In the genomic region with DNA sequence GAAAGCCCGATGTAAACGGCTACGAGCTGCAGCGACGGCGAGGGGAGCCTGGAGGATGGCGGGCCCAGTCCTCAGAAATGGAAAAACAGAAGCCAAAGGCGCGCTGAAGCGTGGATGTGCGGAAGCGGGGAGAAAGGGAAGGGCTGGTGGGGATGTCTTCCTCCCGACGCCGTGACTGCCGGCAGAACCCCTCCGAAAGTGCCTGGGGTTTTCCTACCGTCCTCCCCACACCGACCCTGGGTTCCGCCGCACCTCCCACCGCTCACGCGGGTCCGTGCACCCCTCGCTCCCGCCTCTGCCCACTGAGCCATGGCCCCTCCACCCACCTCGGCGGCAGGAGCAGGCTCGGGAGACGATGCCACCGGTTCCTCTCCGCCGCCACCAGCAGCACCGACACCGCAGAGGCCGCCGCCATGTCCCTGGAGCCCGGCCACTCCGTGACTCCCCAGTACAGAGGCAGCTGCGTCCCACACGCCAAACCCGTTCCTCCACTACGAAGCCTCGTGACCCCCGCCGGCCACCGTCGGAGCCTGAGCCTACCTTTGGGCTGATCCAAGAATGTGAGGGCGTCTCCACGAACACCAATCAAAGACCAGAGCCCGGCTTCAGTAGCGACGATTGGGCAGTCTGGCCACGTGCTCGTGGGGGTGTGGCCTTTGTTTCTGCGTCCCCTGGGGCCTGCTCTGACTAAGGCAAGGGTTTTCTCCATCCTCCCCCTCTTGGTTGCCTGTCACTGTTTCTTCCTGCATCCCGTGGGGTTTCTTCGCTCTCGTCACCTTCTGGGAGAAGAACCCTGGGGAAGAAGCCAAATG, we compare ENCODE assay signal across 1 cellular context.
TF ChIP-seq lines count a peak whose summit lies in the region.

A gene (minus strand): TSS at position 471 of the 812 bp plus-strand sequence. CDS start 56 bp downstream, at position 415.

TF ChIP-seq in HEK293, 187 proteins besides CTCF, POLR2A, EP300 and RAD21 (continued from another document and continues in another):
- TF ChIP-seq, protein P1, sequence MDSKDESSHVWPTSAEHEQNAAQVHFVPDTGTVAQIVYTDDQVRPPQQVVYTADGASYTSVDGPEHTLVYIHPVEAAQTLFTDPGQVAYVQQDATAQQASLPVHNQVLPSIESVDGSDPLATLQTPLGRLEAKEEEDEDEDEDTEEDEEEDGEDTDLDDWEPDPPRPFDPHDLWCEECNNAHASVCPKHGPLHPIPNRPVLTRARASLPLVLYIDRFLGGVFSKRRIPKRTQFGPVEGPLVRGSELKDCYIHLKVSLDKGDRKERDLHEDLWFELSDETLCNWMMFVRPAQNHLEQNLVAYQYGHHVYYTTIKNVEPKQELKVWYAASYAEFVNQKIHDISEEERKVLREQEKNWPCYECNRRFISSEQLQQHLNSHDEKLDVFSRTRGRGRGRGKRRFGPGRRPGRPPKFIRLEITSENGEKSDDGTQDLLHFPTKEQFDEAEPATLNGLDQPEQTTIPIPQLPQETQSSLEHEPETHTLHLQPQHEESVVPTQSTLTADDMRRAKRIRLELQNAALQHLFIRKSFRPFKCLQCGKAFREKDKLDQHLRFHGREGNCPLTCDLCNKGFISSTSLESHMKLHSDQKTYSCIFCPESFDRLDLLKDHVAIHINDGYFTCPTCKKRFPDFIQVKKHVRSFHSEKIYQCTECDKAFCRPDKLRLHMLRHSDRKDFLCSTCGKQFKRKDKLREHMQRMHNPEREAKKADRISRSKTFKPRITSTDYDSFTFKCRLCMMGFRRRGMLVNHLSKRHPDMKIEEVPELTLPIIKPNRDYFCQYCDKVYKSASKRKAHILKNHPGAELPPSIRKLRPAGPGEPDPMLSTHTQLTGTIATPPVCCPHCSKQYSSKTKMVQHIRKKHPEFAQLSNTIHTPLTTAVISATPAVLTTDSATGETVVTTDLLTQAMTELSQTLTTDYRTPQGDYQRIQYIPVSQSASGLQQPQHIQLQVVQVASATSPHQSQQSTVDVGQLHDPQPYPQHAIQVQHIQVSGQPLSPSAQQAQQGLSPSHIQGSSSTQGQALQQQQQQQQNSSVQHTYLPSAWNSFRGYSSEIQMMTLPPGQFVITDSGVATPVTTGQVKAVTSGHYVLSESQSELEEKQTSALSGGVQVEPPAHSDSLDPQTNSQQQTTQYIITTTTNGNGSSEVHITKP (tag by site-specific recombination; IDR thresholded peaks at IDR 0.05), result peak; percentile 92
- TF ChIP-seq, protein P2, sequence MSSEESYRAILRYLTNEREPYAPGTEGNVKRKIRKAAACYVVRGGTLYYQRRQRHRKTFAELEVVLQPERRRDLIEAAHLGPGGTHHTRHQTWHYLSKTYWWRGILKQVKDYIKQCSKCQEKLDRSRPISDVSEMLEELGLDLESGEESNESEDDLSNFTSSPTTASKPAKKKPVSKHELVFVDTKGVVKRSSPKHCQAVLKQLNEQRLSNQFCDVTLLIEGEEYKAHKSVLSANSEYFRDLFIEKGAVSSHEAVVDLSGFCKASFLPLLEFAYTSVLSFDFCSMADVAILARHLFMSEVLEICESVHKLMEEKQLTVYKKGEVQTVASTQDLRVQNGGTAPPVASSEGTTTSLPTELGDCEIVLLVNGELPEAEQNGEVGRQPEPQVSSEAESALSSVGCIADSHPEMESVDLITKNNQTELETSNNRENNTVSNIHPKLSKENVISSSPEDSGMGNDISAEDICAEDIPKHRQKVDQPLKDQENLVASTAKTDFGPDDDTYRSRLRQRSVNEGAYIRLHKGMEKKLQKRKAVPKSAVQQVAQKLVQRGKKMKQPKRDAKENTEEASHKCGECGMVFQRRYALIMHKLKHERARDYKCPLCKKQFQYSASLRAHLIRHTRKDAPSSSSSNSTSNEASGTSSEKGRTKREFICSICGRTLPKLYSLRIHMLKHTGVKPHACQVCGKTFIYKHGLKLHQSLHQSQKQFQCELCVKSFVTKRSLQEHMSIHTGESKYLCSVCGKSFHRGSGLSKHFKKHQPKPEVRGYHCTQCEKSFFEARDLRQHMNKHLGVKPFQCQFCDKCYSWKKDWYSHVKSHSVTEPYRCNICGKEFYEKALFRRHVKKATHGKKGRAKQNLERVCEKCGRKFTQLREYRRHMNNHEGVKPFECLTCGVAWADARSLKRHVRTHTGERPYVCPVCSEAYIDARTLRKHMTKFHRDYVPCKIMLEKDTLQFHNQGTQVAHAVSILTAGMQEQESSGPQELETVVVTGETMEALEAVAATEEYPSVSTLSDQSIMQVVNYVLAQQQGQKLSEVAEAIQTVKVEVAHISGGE (tag by site-specific recombination; conservative IDR thresholded peaks at IDR 0.05; ENCODE audit: low read depth), result peak; percentile 50
- TF ChIP-seq ZNF24 (tag by site-specific recombination; IDR thresholded peaks at IDR 0.05) (no peak), ZIC2 (tag by site-specific recombination; IDR thresholded peaks at IDR 0.05) (peak; percentile 37; the same call in 1 of the 2 replicates), ZNF341 (tag by site-specific recombination; IDR thresholded peaks at IDR 0.05; ENCODE audit: low read depth) (peak; percentile 95), ZBTB48 (tag by site-specific recombination; IDR thresholded peaks at IDR 0.05) (peak; percentile 70; the same call in 1 of the 2 replicates), ZNF426 (tag by site-specific recombination; IDR thresholded peaks at IDR 0.05) (no peak), ZNF76 (tag by site-specific recombination; IDR thresholded peaks at IDR 0.05; ENCODE audit: borderline replicate concordance, low read depth) (peak; percentile 49; the same call in 1 of the 2 replicates), KLF16 (tag by site-specific recombination; IDR thresholded peaks at IDR 0.05) (peak; percentile 75; the same call in 1 of the 2 replicates), ZNF274 (IDR thresholded peaks at IDR 0.05; ENCODE audit: low read length) (no peak), ZNF274 (tag by site-specific recombination; IDR thresholded peaks at IDR 0.05; ENCODE audit: borderline replicate concordance) (no peak), ZBTB17 (tag by site-specific recombination; IDR thresholded peaks at IDR 0.05) (peak; percentile 85), ZNF610 (tag by site-specific recombination; IDR thresholded peaks at IDR 0.05; ENCODE audit: borderline replicate concordance) (peak; percentile 67), ZNF510 (tag by site-specific recombination; IDR thresholded peaks at IDR 0.05; ENCODE audit: insufficient replicate concordance) (no peak), ZNF175 (tag by site-specific recombination; IDR thresholded peaks at IDR 0.05) (no peak), ZNF514 (tag by site-specific recombination; IDR thresholded peaks at IDR 0.05) (no peak), ZNF600 (tag by site-specific recombination; IDR thresholded peaks at IDR 0.05) (peak; percentile 91), IKZF3 (tag by site-specific recombination; IDR thresholded peaks at IDR 0.05) (peak; percentile 63; the same call in 1 of the 2 replicates), ZBTB20 (tag by site-specific recombination; IDR thresholded peaks at IDR 0.05) (peak; percentile 46; the same call in 1 of the 2 replicates), ZNF324 (tag by site-specific recombination; IDR thresholded peaks at IDR 0.05) (0 out of 2 replicates have a peak, but pooled peaks have one; percentile 50), ZNF157 (tag by site-specific recombination; IDR thresholded peaks at IDR 0.05) (no peak), ZNF112 (tag by site-specific recombination; IDR thresholded peaks at IDR 0.05) (no peak), SETDB1 (IDR thresholded peaks at IDR 0.05; ENCODE audit: insufficient read length, low read length) (peak; percentile 29), ZNF133 (tag by site-specific recombination; IDR thresholded peaks at IDR 0.05) (no peak), KLF9 (tag by site-specific recombination; IDR thresholded peaks at IDR 0.05; ENCODE audit: low read depth) (peak; percentile 92), ZNF214 (tag by site-specific recombination; IDR thresholded peaks at IDR 0.05; ENCODE audit: borderline replicate concordance) (no peak), ZNF2 (tag by site-specific recombination; IDR thresholded peaks at IDR 0.05) (peak; percentile 87; the same call in 1 of the 2 replicates), GLIS1 (tag by site-specific recombination; IDR thresholded peaks at IDR 0.05) (peak; percentile 75), GLI2 (tag by site-specific recombination; IDR thresholded peaks at IDR 0.05; ENCODE audit: borderline replicate concordance, low read depth) (no peak), ZNF423 (tag by site-specific recombination; IDR thresholded peaks at IDR 0.05) (peak; percentile 64; the same call in 1 of the 2 replicates), ZNF391 (tag by site-specific recombination; IDR thresholded peaks at IDR 0.05; ENCODE audit: borderline replicate concordance, low read depth) (peak; percentile 81; the same call in 1 of the 2 replicates), ZNF791 (tag by site-specific recombination; IDR thresholded peaks at IDR 0.05) (no peak)
- TF ChIP-seq, protein P3, sequence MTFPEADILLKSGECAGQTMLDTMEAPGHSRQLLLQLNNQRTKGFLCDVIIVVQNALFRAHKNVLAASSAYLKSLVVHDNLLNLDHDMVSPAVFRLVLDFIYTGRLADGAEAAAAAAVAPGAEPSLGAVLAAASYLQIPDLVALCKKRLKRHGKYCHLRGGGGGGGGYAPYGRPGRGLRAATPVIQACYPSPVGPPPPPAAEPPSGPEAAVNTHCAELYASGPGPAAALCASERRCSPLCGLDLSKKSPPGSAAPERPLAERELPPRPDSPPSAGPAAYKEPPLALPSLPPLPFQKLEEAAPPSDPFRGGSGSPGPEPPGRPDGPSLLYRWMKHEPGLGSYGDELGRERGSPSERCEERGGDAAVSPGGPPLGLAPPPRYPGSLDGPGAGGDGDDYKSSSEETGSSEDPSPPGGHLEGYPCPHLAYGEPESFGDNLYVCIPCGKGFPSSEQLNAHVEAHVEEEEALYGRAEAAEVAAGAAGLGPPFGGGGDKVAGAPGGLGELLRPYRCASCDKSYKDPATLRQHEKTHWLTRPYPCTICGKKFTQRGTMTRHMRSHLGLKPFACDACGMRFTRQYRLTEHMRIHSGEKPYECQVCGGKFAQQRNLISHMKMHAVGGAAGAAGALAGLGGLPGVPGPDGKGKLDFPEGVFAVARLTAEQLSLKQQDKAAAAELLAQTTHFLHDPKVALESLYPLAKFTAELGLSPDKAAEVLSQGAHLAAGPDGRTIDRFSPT (tag by site-specific recombination; IDR thresholded peaks at IDR 0.05), result peak; percentile 78
- TF ChIP-seq, protein P4, sequence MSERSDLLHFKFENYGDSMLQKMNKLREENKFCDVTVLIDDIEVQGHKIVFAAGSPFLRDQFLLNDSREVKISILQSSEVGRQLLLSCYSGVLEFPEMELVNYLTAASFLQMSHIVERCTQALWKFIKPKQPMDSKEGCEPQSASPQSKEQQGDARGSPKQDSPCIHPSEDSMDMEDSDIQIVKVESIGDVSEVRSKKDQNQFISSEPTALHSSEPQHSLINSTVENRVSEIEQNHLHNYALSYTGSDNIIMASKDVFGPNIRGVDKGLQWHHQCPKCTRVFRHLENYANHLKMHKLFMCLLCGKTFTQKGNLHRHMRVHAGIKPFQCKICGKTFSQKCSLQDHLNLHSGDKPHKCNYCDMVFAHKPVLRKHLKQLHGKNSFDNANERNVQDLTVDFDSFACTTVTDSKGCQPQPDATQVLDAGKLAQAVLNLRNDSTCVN (tag by site-specific recombination; optimal IDR thresholded peaks at IDR 0.05), result peak; percentile 80
- TF ChIP-seq, protein P5, sequence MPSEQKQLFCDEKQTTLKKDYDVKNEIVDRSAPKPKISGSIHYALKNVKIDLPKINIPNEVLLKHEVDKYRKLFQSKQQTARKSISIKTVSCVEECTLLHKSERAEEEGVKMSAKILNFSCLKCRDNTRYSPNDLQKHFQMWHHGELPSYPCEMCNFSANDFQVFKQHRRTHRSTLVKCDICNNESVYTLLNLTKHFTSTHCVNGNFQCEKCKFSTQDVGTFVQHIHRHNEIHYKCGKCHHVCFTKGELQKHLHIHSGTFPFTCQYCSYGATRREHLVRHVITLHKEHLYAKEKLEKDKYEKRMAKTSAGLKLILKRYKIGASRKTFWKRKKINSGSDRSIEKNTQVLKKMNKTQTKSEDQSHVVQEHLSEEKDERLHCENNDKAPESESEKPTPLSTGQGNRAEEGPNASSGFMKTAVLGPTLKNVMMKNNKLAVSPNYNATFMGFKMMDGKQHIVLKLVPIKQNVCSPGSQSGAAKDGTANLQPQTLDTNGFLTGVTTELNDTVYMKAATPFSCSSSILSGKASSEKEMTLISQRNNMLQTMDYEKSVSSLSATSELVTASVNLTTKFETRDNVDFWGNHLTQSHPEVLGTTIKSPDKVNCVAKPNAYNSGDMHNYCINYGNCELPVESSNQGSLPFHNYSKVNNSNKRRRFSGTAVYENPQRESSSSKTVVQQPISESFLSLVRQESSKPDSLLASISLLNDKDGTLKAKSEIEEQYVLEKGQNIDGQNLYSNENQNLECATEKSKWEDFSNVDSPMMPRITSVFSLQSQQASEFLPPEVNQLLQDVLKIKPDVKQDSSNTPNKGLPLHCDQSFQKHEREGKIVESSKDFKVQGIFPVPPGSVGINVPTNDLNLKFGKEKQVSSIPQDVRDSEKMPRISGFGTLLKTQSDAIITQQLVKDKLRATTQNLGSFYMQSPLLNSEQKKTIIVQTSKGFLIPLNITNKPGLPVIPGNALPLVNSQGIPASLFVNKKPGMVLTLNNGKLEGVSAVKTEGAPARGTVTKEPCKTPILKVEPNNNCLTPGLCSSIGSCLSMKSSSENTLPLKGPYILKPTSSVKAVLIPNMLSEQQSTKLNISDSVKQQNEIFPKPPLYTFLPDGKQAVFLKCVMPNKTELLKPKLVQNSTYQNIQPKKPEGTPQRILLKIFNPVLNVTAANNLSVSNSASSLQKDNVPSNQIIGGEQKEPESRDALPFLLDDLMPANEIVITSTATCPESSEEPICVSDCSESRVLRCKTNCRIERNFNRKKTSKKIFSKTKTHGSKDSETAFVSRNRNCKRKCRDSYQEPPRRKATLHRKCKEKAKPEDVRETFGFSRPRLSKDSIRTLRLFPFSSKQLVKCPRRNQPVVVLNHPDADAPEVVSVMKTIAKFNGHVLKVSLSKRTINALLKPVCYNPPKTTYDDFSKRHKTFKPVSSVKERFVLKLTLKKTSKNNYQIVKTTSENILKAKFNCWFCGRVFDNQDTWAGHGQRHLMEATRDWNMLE (tag by site-specific recombination; conservative IDR thresholded peaks at IDR 0.05; ENCODE audit: low read depth), result 0 out of 2 replicates have a peak, but pooled peaks have one; percentile 12
- TF ChIP-seq, protein P6, sequence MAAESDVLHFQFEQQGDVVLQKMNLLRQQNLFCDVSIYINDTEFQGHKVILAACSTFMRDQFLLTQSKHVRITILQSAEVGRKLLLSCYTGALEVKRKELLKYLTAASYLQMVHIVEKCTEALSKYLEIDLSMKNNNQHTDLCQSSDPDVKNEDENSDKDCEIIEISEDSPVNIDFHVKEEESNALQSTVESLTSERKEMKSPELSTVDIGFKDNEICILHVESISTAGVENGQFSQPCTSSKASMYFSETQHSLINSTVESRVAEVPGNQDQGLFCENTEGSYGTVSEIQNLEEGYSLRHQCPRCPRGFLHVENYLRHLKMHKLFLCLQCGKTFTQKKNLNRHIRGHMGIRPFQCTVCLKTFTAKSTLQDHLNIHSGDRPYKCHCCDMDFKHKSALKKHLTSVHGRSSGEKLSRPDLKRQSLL (tag by site-specific recombination; IDR thresholded peaks at IDR 0.05), result peak; percentile 72
- TF ChIP-seq, protein P7, sequence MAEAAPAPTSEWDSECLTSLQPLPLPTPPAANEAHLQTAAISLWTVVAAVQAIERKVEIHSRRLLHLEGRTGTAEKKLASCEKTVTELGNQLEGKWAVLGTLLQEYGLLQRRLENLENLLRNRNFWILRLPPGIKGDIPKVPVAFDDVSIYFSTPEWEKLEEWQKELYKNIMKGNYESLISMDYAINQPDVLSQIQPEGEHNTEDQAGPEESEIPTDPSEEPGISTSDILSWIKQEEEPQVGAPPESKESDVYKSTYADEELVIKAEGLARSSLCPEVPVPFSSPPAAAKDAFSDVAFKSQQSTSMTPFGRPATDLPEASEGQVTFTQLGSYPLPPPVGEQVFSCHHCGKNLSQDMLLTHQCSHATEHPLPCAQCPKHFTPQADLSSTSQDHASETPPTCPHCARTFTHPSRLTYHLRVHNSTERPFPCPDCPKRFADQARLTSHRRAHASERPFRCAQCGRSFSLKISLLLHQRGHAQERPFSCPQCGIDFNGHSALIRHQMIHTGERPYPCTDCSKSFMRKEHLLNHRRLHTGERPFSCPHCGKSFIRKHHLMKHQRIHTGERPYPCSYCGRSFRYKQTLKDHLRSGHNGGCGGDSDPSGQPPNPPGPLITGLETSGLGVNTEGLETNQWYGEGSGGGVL (tag by site-specific recombination; IDR thresholded peaks at IDR 0.05), result peak; percentile 69
